In the genomic region with DNA sequence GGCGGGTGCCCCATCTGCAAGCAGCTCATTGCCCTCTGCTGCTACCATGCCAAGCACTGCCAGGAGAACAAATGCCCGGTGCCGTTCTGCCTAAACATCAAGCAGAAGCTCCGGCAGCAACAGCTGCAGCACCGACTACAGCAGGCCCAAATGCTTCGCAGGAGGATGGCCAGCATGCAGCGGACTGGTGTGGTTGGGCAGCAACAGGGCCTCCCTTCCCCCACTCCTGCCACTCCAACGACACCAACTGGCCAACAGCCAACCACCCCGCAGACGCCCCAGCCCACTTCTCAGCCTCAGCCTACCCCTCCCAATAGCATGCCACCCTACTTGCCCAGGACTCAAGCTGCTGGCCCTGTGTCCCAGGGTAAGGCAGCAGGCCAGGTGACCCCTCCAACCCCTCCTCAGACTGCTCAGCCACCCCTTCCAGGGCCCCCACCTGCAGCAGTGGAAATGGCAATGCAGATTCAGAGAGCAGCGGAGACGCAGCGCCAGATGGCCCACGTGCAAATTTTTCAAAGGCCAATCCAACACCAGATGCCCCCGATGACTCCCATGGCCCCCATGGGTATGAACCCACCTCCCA, we compare ENCODE assay signal across 3 cellular contexts.
TF ChIP-seq lines count a peak whose summit lies in the region.

No MANE protein-coding gene starts in this region.

TF ChIP-seq in IMR-90, 13 proteins besides CTCF, POLR2A, EP300 and RAD21:
- TF ChIP-seq, protein P1, sequence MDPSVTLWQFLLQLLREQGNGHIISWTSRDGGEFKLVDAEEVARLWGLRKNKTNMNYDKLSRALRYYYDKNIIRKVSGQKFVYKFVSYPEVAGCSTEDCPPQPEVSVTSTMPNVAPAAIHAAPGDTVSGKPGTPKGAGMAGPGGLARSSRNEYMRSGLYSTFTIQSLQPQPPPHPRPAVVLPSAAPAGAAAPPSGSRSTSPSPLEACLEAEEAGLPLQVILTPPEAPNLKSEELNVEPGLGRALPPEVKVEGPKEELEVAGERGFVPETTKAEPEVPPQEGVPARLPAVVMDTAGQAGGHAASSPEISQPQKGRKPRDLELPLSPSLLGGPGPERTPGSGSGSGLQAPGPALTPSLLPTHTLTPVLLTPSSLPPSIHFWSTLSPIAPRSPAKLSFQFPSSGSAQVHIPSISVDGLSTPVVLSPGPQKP (IDR thresholded peaks at IDR 0.05; ENCODE audit: borderline replicate concordance, low read depth, low read length), result no peak
- TF ChIP-seq BHLHE40 (IDR thresholded peaks at IDR 0.05; ENCODE audit: low read depth, low read length), result no peak
- no peak for TF ChIP-seq MXI1 (IDR thresholded peaks at IDR 0.05; ENCODE audit: borderline replicate concordance, low read depth, low read length)
- TF ChIP-seq FOS (IDR thresholded peaks at IDR 0.05; ENCODE audit: low read depth, low read length), result no peak
- no peak for TF ChIP-seq RCOR1 (IDR thresholded peaks at IDR 0.05; ENCODE audit: insufficient replicate concordance, low read length)
- TF ChIP-seq SMC3 (IDR thresholded peaks at IDR 0.05; ENCODE audit: low read depth, low read length), result no peak
- TF ChIP-seq MAZ (IDR thresholded peaks at IDR 0.05; ENCODE audit: borderline replicate concordance, low read depth, low read length), result no peak
- no peak for TF ChIP-seq CHD1 (IDR thresholded peaks at IDR 0.05; ENCODE audit: low read depth, low read length)
- TF ChIP-seq, protein P2, sequence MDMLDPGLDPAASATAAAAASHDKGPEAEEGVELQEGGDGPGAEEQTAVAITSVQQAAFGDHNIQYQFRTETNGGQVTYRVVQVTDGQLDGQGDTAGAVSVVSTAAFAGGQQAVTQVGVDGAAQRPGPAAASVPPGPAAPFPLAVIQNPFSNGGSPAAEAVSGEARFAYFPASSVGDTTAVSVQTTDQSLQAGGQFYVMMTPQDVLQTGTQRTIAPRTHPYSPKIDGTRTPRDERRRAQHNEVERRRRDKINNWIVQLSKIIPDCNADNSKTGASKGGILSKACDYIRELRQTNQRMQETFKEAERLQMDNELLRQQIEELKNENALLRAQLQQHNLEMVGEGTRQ (IDR thresholded peaks at IDR 0.05; ENCODE audit: low read depth, low read length), result no peak
- no peak for TF ChIP-seq NFE2L2 (IDR thresholded peaks at IDR 0.05; ENCODE audit: low read depth, low read length)
- no peak for TF ChIP-seq CEBPB (IDR thresholded peaks at IDR 0.05; ENCODE audit: low read depth, low read length)

TF ChIP-seq in WTC11, 78 proteins besides CTCF, POLR2A, EP300 and RAD21:
- TF ChIP-seq JUN (CRISPR knock-in tag; IDR thresholded peaks at IDR 0.05) (0 out of 2 replicates have a peak, but pooled peaks have one; percentile 43), ZNF416 (CRISPR knock-in tag; IDR thresholded peaks at IDR 0.05) (no peak)

TF ChIP-seq in HepG2, 621 proteins besides CTCF, POLR2A, EP300 and RAD21:
- no peak for TF ChIP-seq ZNF773 (CRISPR knock-in tag; IDR thresholded peaks at IDR 0.05; ENCODE audit: borderline replicate concordance)
- TF ChIP-seq, protein P3, sequence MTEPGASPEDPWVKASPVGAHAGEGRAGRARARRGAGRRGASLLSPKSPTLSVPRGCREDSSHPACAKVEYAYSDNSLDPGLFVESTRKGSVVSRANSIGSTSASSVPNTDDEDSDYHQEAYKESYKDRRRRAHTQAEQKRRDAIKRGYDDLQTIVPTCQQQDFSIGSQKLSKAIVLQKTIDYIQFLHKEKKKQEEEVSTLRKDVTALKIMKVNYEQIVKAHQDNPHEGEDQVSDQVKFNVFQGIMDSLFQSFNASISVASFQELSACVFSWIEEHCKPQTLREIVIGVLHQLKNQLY (CRISPR knock-in tag; IDR thresholded peaks at IDR 0.05), result no peak
- no peak for TF ChIP-seq ZNF251 (CRISPR knock-in tag; IDR thresholded peaks at IDR 0.05)
- TF ChIP-seq ZC3H13 (CRISPR knock-in tag; IDR thresholded peaks at IDR 0.05), result 0 out of 2 replicates have a peak, but pooled peaks have one; percentile 25
- no peak for TF ChIP-seq TGIF2 (CRISPR knock-in tag; IDR thresholded peaks at IDR 0.05)
- no peak for TF ChIP-seq GATAD2A (CRISPR knock-in tag; IDR thresholded peaks at IDR 0.05)
- TF ChIP-seq REL (CRISPR knock-in tag; conservative IDR thresholded peaks at IDR 0.05), result no peak
- peak; percentile 62 for TF ChIP-seq AGO2 (optimal IDR thresholded peaks at IDR 0.05; ENCODE audit: low read depth, low read length)
- TF ChIP-seq, protein P4, sequence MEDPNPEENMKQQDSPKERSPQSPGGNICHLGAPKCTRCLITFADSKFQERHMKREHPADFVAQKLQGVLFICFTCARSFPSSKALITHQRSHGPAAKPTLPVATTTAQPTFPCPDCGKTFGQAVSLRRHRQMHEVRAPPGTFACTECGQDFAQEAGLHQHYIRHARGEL (CRISPR knock-in tag; IDR thresholded peaks at IDR 0.05), result no peak
- TF ChIP-seq HMG20A (CRISPR knock-in tag; IDR thresholded peaks at IDR 0.05; ENCODE audit: borderline replicate concordance), result no peak
- no peak for TF ChIP-seq HNF4G (IDR thresholded peaks at IDR 0.05; ENCODE audit: borderline replicate concordance, low read depth, low read length)
- TF ChIP-seq HNF4G (CRISPR knock-in tag; IDR thresholded peaks at IDR 0.05; ENCODE audit: borderline replicate concordance, low read depth), result no peak
- no peak for TF ChIP-seq RBM22 (optimal IDR thresholded peaks at IDR 0.05; ENCODE audit: low read length)
- no peak for TF ChIP-seq ZFP62 (CRISPR knock-in tag; IDR thresholded peaks at IDR 0.05)
- no peak for TF ChIP-seq ZNF674 (CRISPR knock-in tag; IDR thresholded peaks at IDR 0.05; ENCODE audit: low read depth)
